ENCODE assay signal across 8 cellular contexts in genomic region chr1:108746382-108747127, GRCh38. TPM values are rescaled to one million over a fixed set of nuclear protein-coding genes. Genes with fewer than 3 reads are reported as not detected.
A peak's percentile ranks its signal among the peaks of the same experiment; 100 is the strongest.
DNase-seq lines count a peak whose midpoint lies in the region; ATAC-seq and TF ChIP-seq lines count a peak whose summit lies in the region.

Gene STXBP3 (plus strand): TSS chr1:108746674. CDS start chr1:108746738, 64 bp downstream.

- 1% methylated on average over 63 to 71 of the region's 71 CpGs for WGBS in heart right ventricle, 2 donors
- WGBS in urinary bladder, result under 1% methylated on average over 71 of the region's 71 CpGs

- H3K36me3 Mint-ChIP-seq in progenitor cell of endocrine pancreas (ENCODE audit: insufficient read depth), result peaks cover 8% of the 10 kb centered on the region

- no peaks in the 10 kb centered on the region for H3K27me3 ChIP-seq in heart right ventricle

- H3K4me3 Mint-ChIP-seq in progenitor cell of endocrine pancreas (ENCODE audit: low read depth), result peak within 1 kb of the TSS; percentile 90

- H3K4me1 ChIP-seq in heart right ventricle (peaks cover 0 to 25% (median 15%) of the 10 kb centered on the region in 9 donors), urinary bladder (ENCODE audit: insufficient read depth) (no peaks in the 10 kb centered on the region)

- peak; percentile 98 for TF ChIP-seq CTCF in GM12875 (IDR thresholded peaks at IDR 0.05; ENCODE audit: borderline replicate concordance, insufficient read depth, low read depth, low read length)
- peak; percentile 85 to 99 (median 96) for TF ChIP-seq CTCF in heart right ventricle (IDR thresholded peaks at IDR 0.05)
- TF ChIP-seq CTCF in progenitor cell of endocrine pancreas (IDR thresholded peaks at IDR 0.05; ENCODE audit: unreplicated experiment), result peak; percentile 89

- peak within 1 kb of the TSS; percentile 100 for H3K27ac Mint-ChIP-seq in progenitor cell of endocrine pancreas

- ATAC-seq in HG02840 (IDR thresholded peaks at IDR 0.05; ENCODE audit: low FRiP score, unreplicated experiment) (peak; percentile 92), heart right ventricle (peak; percentile 96 to 99 (median 98))

- H3K27ac ChIP-seq in heart right ventricle (peak within 1 kb of the TSS; percentile 86 to 99 (median 96)), urinary bladder (ENCODE audit: low read depth) (peak within 1 kb of the TSS; percentile 96)

- DNase-seq in NCI-H1436 treated with DMSO at 0.1 percent for 48 hours (lab: John Stamatoyannopoulos, UW) (peak; percentile 88), T-helper 1 cell (peak; percentile 97 to 100 (median 99)), amniotic epithelial cell (ENCODE audit: low read depth) (peak; percentile 95), heart right ventricle (peak; percentile 98 to 100), progenitor cell of endocrine pancreas (ENCODE audit: low spot score, unreplicated experiment) (peak; percentile 99)

- H3K36me3 ChIP-seq in heart right ventricle, result peaks cover 0 to 25% (median 0%) of the 10 kb centered on the region in 9 donors
- H3K36me3 ChIP-seq in urinary bladder (ENCODE audit: insufficient read depth), result no peaks in the 10 kb centered on the region

- intact Hi-C loops in heart right ventricle (cut with DNase I), result loop anchor here in 6 of 10 donors (1.0 to 10.0 kb wide), 5 partner anchors 52 to 151 kb away; partner anchors contain the start of gene PRPF38B (in 6 of the 6)

- no peaks in the 10 kb centered on the region for H3K27me3 Mint-ChIP-seq in progenitor cell of endocrine pancreas

- peak within 1 kb of the TSS; percentile 100 for H3K4me3 ChIP-seq in GM12875 (ENCODE audit: low read depth, low read length)
- H3K4me3 ChIP-seq in heart right ventricle, result peak within 1 kb of the TSS; percentile 58 to 94 (median 82)
- H3K4me3 ChIP-seq in urinary bladder (ENCODE audit: low read depth, low read length), result peak within 1 kb of the TSS; percentile 83

- no peaks in the 10 kb centered on the region for H3K9me3 ChIP-seq in heart right ventricle

- no peaks in the 10 kb centered on the region for H3K9me3 Mint-ChIP-seq in progenitor cell of endocrine pancreas (ENCODE audit: low read depth)

- peaks cover 13% of the 10 kb centered on the region for H3K4me1 Mint-ChIP-seq in progenitor cell of endocrine pancreas (ENCODE audit: low read depth)

RNA-seq across cellular contexts. Expression of gene STXBP3, which starts in this region (rescaled TPM):
- 10 to 100 TPM; 18.1 to 34.4 (median 22.9) TPM for total RNA-seq in heart right ventricle
- 10 to 100 TPM; 19.7 to 34.5 TPM for polyA plus RNA-seq in heart right ventricle
- total RNA-seq in progenitor cell of endocrine pancreas, result 46.5 and 46.9 TPM in 2 replicates
- total RNA-seq in urinary bladder, result 118 TPM
- 36.7 TPM for polyA plus RNA-seq in urinary bladder

Comparison
In these comparisons a context has a peak if more than half of its experiments do, and no peak if none do; other contexts are left out.
1. Peak in every context shown above with its lines: DNase-seq, ATAC-seq, H3K4me3 ChIP-seq and H3K27ac ChIP-seq.